Comparison of ENCODE assay signal across 24 cellular contexts in genomic region chr17:56830726-56831363, GRCh38. TPM values are rescaled to one million over a fixed set of nuclear protein-coding genes. Genes with fewer than 3 reads are reported as not detected.
DNase-seq lines count a peak whose midpoint lies in the region; ATAC-seq and TF ChIP-seq lines count a peak whose summit lies in the region.
"Had no signal": no experiment of that assay in that cellular context is flagged by ENCODE, and none has a peak within 500 bp of the region (broad histone marks: within the 10 kb centered on the region; RNA-seq: fewer than 3 reads in every experiment).

No MANE protein-coding gene starts in this region.

- no peaks in the 10 kb centered on the region for H3K36me3 ChIP-seq in breast epithelium
- H3K36me3 ChIP-seq: cardiac muscle cell, upper lobe of right lung had no signal

- TF ChIP-seq POLR2A in breast epithelium (IDR thresholded peaks at IDR 0.05) = no peak

- peaks cover 0 to 8% of the 10 kb centered on the region in 2 donors for H3K4me1 ChIP-seq in breast epithelium
- H3K4me1 ChIP-seq: HAP-1 had no signal

- peak overlapping the region; percentile 47 for H3K4me3 Mint-ChIP-seq in MCF 10A (ENCODE audit: unreplicated experiment)
- H3K4me3 Mint-ChIP-seq in brain = peak overlapping the region in 4 of 5 experiments; percentile 54 to 83 (median 78)
- H3K4me3 Mint-ChIP-seq in type B pancreatic cell = peak overlapping the region; percentile 1

- H3K4me1 Mint-ChIP-seq in MCF 10A (ENCODE audit: insufficient read depth, unreplicated experiment) = peaks cover 25% of the 10 kb centered on the region
- peaks cover 31% of the 10 kb centered on the region for H3K4me1 Mint-ChIP-seq in brain
- H3K4me1 Mint-ChIP-seq in type B pancreatic cell (ENCODE audit: unreplicated experiment) = peaks cover 10% of the 10 kb centered on the region

- H3K9me3 ChIP-seq in breast epithelium = no peaks in the 10 kb centered on the region
- H3K9me3 ChIP-seq: HAP-1, upper lobe of right lung had no signal

- no peak overlapping the region for H3K27ac ChIP-seq in breast epithelium
- H3K27ac ChIP-seq: cardiac muscle cell, skin epidermis, upper lobe of right lung had no signal

- no peak for ATAC-seq in GM18519 (IDR thresholded peaks at IDR 0.05; ENCODE audit: low FRiP score, unreplicated experiment)
- ATAC-seq in HG03520 (IDR thresholded peaks at IDR 0.05; ENCODE audit: unreplicated experiment) = no peak
- ATAC-seq: HepG2, SK-N-SH treated with all-trans-retinoic acid at 6 μM for 48 hours, upper lobe of right lung had no signal

- CTCF ChIA-PET in MCF 10A (lab: Yijun Ruan, JAX) = interaction anchor here (0.6 to 2.3 kb wide), 2 partner anchors 12 to 74 kb away, joined by 4 to 14 read pairs; no protein-coding TSS in a partner anchor

- BruUV-seq in MCF 10A (replicated peaks; lab: Mats Ljungman, UMichigan) = no TSS peak

- intact Hi-C loops in MCF 10A (cut with micrococcal nuclease) (loop anchor here (10.0 kb wide), 1 partner anchor 254 kb away; the partner anchor contains the start of gene AKAP1), breast epithelium (cut with DNase I; ENCODE audit: low total_unique reads) (no loop called here)

- no peak for TF ChIP-seq CTCF in MCF 10A (IDR thresholded peaks at IDR 0.05; ENCODE audit: unreplicated experiment)
- TF ChIP-seq CTCF in breast epithelium (IDR thresholded peaks at IDR 0.05) = no peak
- no peak for TF ChIP-seq CTCF in brain (conservative IDR thresholded peaks at IDR 0.05)
- TF ChIP-seq CTCF in type B pancreatic cell (conservative IDR thresholded peaks at IDR 0.05) = no peak

- H3K36me3 Mint-ChIP-seq in MCF 10A (ENCODE audit: insufficient read depth, unreplicated experiment) (peaks cover 34% of the 10 kb centered on the region), brain (peaks cover 39% of the 10 kb centered on the region), type B pancreatic cell (peaks cover 29% of the 10 kb centered on the region)
- H3K36me3 Mint-ChIP-seq: naive B cell had no signal

- H3K9me3 Mint-ChIP-seq in MCF 10A (ENCODE audit: unreplicated experiment) (no peaks in the 10 kb centered on the region), brain (peaks cover 0 to 12% (median 3%) of the 10 kb centered on the region in 5 experiments), type B pancreatic cell (no peaks in the 10 kb centered on the region)
- H3K9me3 Mint-ChIP-seq: naive B cell had no signal

- POLR2A ChIA-PET in MCF 10A (lab: Yijun Ruan, JAX) = no interaction called here

- no peak overlapping the region for H3K4me3 ChIP-seq in breast epithelium
- H3K4me3 ChIP-seq: cardiac muscle cell, HAP-1, skin epidermis, upper lobe of right lung had no signal

- H3K27me3 Mint-ChIP-seq in MCF 10A (ENCODE audit: insufficient read depth, unreplicated experiment) = no peaks in the 10 kb centered on the region
- H3K27me3 Mint-ChIP-seq in brain = peaks cover 4% of the 10 kb centered on the region
- peaks cover 4% of the 10 kb centered on the region for H3K27me3 Mint-ChIP-seq in type B pancreatic cell
- H3K27me3 Mint-ChIP-seq: naive B cell had no signal

- DNase-seq in MCF 10A (ENCODE audit: unreplicated experiment) = no peak
- DNase-seq in breast epithelium (ENCODE audit: low spot score in 2 of 2) = no peak
- peak; percentile 75 for DNase-seq in NCI-H1694 treated with DMSO at 0.1 percent for 48 hours (lab: John Stamatoyannopoulos, UW)
- DNase-seq in type B pancreatic cell (ENCODE audit: extremely low spot score, unreplicated experiment) = no peak
- DNase-seq in A172 (ENCODE audit: low spot score) = no peak
- DNase-seq: activated CD4-positive, alpha-beta T cell treated with anti-CD3 and anti-CD28 coated beads, Interleukin-2, amount 50 U/mL, for 1 hour; activated T-cell treated with anti-CD3 and anti-CD28 coated beads, Interleukin-2, amount 50 U/mL, for 1 hour; dermis blood vessel endothelial cell; GDM1; hypothalamus; mammary epithelial cell; naive B cell; NCI-H1436 treated with DMSO at 0.1 percent for 48 hours; RPMI8226; upper lobe of right lung had no signal

- no peaks in the 10 kb centered on the region for H3K27me3 ChIP-seq in breast epithelium
- H3K27me3 ChIP-seq: upper lobe of right lung had no signal

- H3K27ac Mint-ChIP-seq in MCF 10A (ENCODE audit: low read depth, unreplicated experiment) (peak overlapping the region; percentile 75), brain (no peak overlapping the region), type B pancreatic cell (no peak overlapping the region)
- H3K27ac Mint-ChIP-seq: progenitor cell of endocrine pancreas had no signal

RNA-seq across cellular contexts. Expression of gene C17orf67, which starts 2.9 kb away (rescaled TPM):
- total RNA-seq in MCF 10A (2022) (3.3 and 3.5 TPM in 2 replicates), breast epithelium (1 to 10 TPM in 2 of 3 donors, under 1 TPM in 1; 0.48 to 2.3 (median 2.0) TPM), type B pancreatic cell (ENCODE audit: low replicate concordance) (2.0 and 4.1 TPM in 2 replicates)
- 1.1 TPM for polyA plus RNA-seq in brain (ENCODE audit: insufficient read depth, low read depth, low replicate concordance)
- total RNA-seq in A172 (2014; rRNA removed; shearing (Covaris generic)) = 0.76 and 1.8 TPM in 2 replicates

RNA-seq across cellular contexts. Expression of gene DGKE, which starts 3.1 kb away (rescaled TPM):
- total RNA-seq in MCF 10A (2022) (16.5 and 23.9 TPM in 2 replicates), breast epithelium (10 to 100 TPM in 2 of 3 donors, 1 to 10 TPM in 1; 7.0 to 13.8 (median 11.9) TPM), type B pancreatic cell (ENCODE audit: low replicate concordance) (5.3 and 6.9 TPM in 2 replicates)
- polyA plus RNA-seq in brain (ENCODE audit: insufficient read depth, low read depth, low replicate concordance) = 2.7 TPM
- total RNA-seq in A172 (2014; rRNA removed; shearing (Covaris generic)) = 3.2 and 7.1 TPM in 2 replicates

Comparison
In these comparisons a context has a peak if more than half of its experiments do, and no peak if none do; other contexts are left out.
1. H3K4me3 Mint-ChIP-seq: peak in every context shown above with its lines; median percentile 78 in brain; 47 in MCF 10A; 1 in type B pancreatic cell.